In genomic region chr22:25511725-25512124, GRCh38 we compare ENCODE assay signal across 33 cellular contexts.
"Had no signal": no experiment of that assay in that cellular context is flagged by ENCODE, and none has a peak within 500 bp of the region (broad histone marks: within the 10 kb centered on the region; RNA-seq: fewer than 3 reads in every experiment).

No MANE protein-coding gene starts in this region.

- H3K4me1 ChIP-seq: adrenal gland, ascending aorta had no signal

- H3K9me3 ChIP-seq: adrenal gland, ascending aorta had no signal

- H3K27me3 ChIP-seq: adrenal gland, ascending aorta, cardiac muscle cell had no signal

- FAIRE-seq: bronchial epithelial cell, TTC549 had no signal

- DNase-seq: activated B cell treated with CpG ODN at 0.5 μM for 24 hours; activated CD4-positive, alpha-beta memory T cell treated with anti-CD3 and anti-CD28 coated beads for 36 hours; activated CD4-positive, alpha-beta T cell treated with anti-CD3 and anti-CD28 coated beads for 4 hours; activated CD4-positive, alpha-beta T cell treated with anti-CD3 and anti-CD28 coated beads, Interleukin-2, amount 10 ng/mL, durations not matched to agents 24 days and 14 days; activated CD4-positive, alpha-beta T cell treated with anti-CD3 and anti-CD28 coated beads, Interleukin-2, amount 50 U/mL, for 1 hour; activated CD4-positive, alpha-beta T cell treated with anti-CD3 and anti-CD28 coated beads, Interleukin-2, amount 50 U/mL, for 4 hours; activated CD4-positive, CD25-positive, alpha-beta regulatory T cell treated with anti-CD3 and anti-CD28 coated beads, Interleukin-2, amount 50 U/mL, for 72 hours; activated CD8-positive, alpha-beta memory T cell treated with anti-CD3 and anti-CD28 coated beads, Interleukin-2, amount 50 U/mL, for 4 hours; activated CD8-positive, alpha-beta T cell treated with anti-CD3 and anti-CD28 coated beads for 36 hours; activated effector memory CD4-positive, alpha-beta T cell treated with anti-CD3 and anti-CD28 coated beads, Interleukin-2, amount 50 U/mL, for 16 hours; activated gamma-delta T cell treated with Interleukin-2 at 50 U/mL for 16 hours; activated naive CD4-positive, alpha-beta T cell; activated naive CD4-positive, alpha-beta T cell treated with anti-CD3 and anti-CD28 coated beads for 36 hours; activated naive CD4-positive, alpha-beta T cell treated with anti-CD3 and anti-CD28 coated beads, Interleukin-2, amount 50 U/mL, for 16 hours; activated naive CD8-positive, alpha-beta T cell treated with anti-CD3 and anti-CD28 coated beads for 36 hours; activated T-cell treated with anti-CD3 and anti-CD28 coated beads for 4 hours; activated T-cell treated with anti-CD3 and anti-CD28 coated beads, Interleukin-2, amount 50 U/mL, for 1 hour; activated T-cell treated with anti-CD3 and anti-CD28 coated beads, Interleukin-2, amount 50 U/mL, for 4 hours; activated T-cell treated with anti-CD3 and anti-CD28 coated beads, Interleukin-2, amount 50 U/mL, for 72 hours; adrenal gland; amniotic stem cell; anterior cingulate cortex; caudate nucleus; T-helper 1 cell; T-helper 2 cell; T-helper 9 cell had no signal

- H3K27ac ChIP-seq: adrenal gland, ascending aorta, cardiac muscle cell, VCaP had no signal

- H3K4me3 ChIP-seq: adrenal gland, ascending aorta, cardiac muscle cell had no signal

- ATAC-seq: activated CD8-positive, alpha-beta T cell treated with anti-CD3 and anti-CD28 coated beads for 36 hours; activated naive CD4-positive, alpha-beta T cell treated with anti-CD3 and anti-CD28 coated beads, Interleukin-2, amount 50 U/mL, for 72 hours; activated T-cell treated with anti-CD3 and anti-CD28 coated beads, Interleukin-2, amount 50 U/mL, for 4 hours; activated T-cell treated with anti-CD3 and anti-CD28 coated beads, Interleukin-2, amount 50 U/mL, for 72 hours; activated T-helper 17 cell treated with anti-CD3 and anti-CD28 coated beads, Interleukin-2, amount 50 U/mL, for 72 hours had no signal

- H3K36me3 ChIP-seq: adrenal gland had no signal
